In the genomic region with DNA sequence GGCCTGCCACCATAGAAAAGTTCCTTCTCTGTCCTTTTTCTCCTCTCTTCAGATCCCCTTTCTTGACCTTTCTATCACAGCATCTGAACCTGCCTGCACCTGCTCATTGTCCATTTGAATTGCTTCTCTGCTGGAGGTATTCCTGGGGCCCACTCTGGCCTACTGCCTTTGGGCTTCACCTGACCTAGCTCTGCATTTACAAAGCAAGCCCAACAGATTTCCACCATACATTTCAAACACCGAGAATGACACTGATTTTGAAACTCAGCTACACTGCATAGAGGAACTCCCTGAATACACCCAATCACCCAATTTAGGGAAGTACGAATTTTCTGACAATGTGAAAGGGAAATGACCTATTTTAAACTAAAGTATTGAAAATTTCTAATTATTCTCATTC, we compare ENCODE assay signal across 12 cellular contexts.
DNase-seq lines count a peak whose midpoint lies in the region; ATAC-seq and TF ChIP-seq lines count a peak whose summit lies in the region.
"Had no signal": no experiment of that assay in that cellular context is flagged by ENCODE, and none has a peak within 500 bp of the region (broad histone marks: within the 10 kb centered on the region; RNA-seq: fewer than 3 reads in every experiment).

No MANE protein-coding gene starts in this region.

- H3K27ac Mint-ChIP-seq in H9: peak overlapping the region; percentile 35 to 54 (median 45); a peak in 5 of 7 replicates
- peak overlapping the region; percentile 14 for H3K27ac Mint-ChIP-seq in memory B cell
- H3K27ac Mint-ChIP-seq: IgD-negative memory B cell had no signal

- no peak overlapping the region for H2BK120ac ChIP-seq in H9 (ENCODE audit: low read depth, low read length, poor library complexity, severe bottlenecking)

- no peak overlapping the region for H2BK15ac ChIP-seq in H9 (ENCODE audit: low read depth, low read length)

- H4K8ac ChIP-seq in H9 (replicated peaks; ENCODE audit: insufficient read length, low read depth, low read length): no peak overlapping the region

- no peak overlapping the region for H3K14ac ChIP-seq in H9 (ENCODE audit: insufficient read depth, low read length)

- no peaks in the 10 kb centered on the region for H3K27me3 ChIP-seq in H9 (ENCODE audit: insufficient read depth, low read length)

- H3K36me3 Mint-ChIP-seq in H9 (ENCODE audit: insufficient read depth in 1 of 3, low read depth in 3 of 3) (peaks cover 14 to 32% (median 17%) of the 10 kb centered on the region in 3 experiments), memory B cell (no peaks in the 10 kb centered on the region)
- H3K36me3 Mint-ChIP-seq: IgD-negative memory B cell had no signal

- H3K23ac ChIP-seq in H9 (ENCODE audit: insufficient read length, low read depth, low read length): no peak overlapping the region

- no peak overlapping the region for H3T11ph ChIP-seq in H9 (ENCODE audit: low read length)

- no peak overlapping the region for H2AK5ac ChIP-seq in H9 (ENCODE audit: insufficient read length, low read length)

- H2BK12ac ChIP-seq in H9 (ENCODE audit: insufficient read length, low read depth, low read length): no peak overlapping the region

- no peaks in the 10 kb centered on the region for H3K23me2 ChIP-seq in H9 (ENCODE audit: insufficient read length, low read depth, low read length, poor library complexity, severe bottlenecking)

- H2BK20ac ChIP-seq in H9 (ENCODE audit: low read depth, low read length, poor library complexity, severe bottlenecking): no peak overlapping the region

- no CpG with 5 or more reads among the region's 2 CpGs for WGBS in H9 (ENCODE audit: extremely low coverage, insufficient read length, low lambda C conversion rate)

- peak; percentile 52 for ATAC-seq in GM18867 (IDR thresholded peaks at IDR 0.05; ENCODE audit: unreplicated experiment)
- ATAC-seq in memory B cell (ENCODE audit: low read depth): peak; percentile 89

- no peak overlapping the region for H3K56ac ChIP-seq in H9 (ENCODE audit: insufficient read length, low read depth, low read length)

- H2BK5ac ChIP-seq in H9 (ENCODE audit: insufficient read length, low read length): no peak overlapping the region

- in situ Hi-C loops in KBM-7 (cut with MboI; ENCODE audit: low pct_unique_long_range_greater_than_20kb, low sequenced_read_pairs): no loop called here
- in situ Hi-C loops in G401 (cut with HindIII; ENCODE audit: low sequenced_read_pairs): no loop called here

- H3K9me3 ChIP-seq in H9 (ENCODE audit: control insufficient read depth, low read depth, low read length): no peaks in the 10 kb centered on the region

- DNase-seq in H9: peak; percentile 71
- DNase-seq in KBM-7: peak; percentile 46
- no peak for DNase-seq in memory B cell (ENCODE audit: low spot score in 2 of 2)
- no peak for DNase-seq in NCI-H345 (lab: John Stamatoyannopoulos, UW)
- no peak for DNase-seq in activated CD4-positive, alpha-beta T cell treated with anti-CD3 and anti-CD28 coated beads for 48 hours
- DNase-seq in H4 (ENCODE audit: low spot score): no peak
- DNase-seq in G401 (ENCODE audit: low spot score): no peak
- DNase-seq: GF-D8, hippocampal formation had no signal

- H3K79me1 ChIP-seq in H9 (ENCODE audit: insufficient read depth, low read depth, low read length, poor library complexity, severe bottlenecking): no peaks in the 10 kb centered on the region

- H3K4me3 Mint-ChIP-seq in H9 (peak overlapping the region in 1 of 2 experiments; percentile 50; a peak in 2 of 5 replicates), memory B cell (peak overlapping the region; percentile 49)
- H3K4me3 Mint-ChIP-seq: central memory CD8-positive, alpha-beta T cell; IgD-negative memory B cell had no signal

- H3K18ac ChIP-seq in H9 (ENCODE audit: insufficient read length, low read depth, low read length): no peak overlapping the region

- no peak overlapping the region for H3K27ac ChIP-seq in H9 (ENCODE audit: insufficient read length, low read depth, low read length)

- no peak overlapping the region for H3K4me2 ChIP-seq in H9 (ENCODE audit: insufficient read depth, insufficient read length, low read length)

- H4K5ac ChIP-seq in H9 (ENCODE audit: insufficient read length, low read depth, low read length): no peak overlapping the region

- H3K27me3 Mint-ChIP-seq in H9 (ENCODE audit: low read depth) (no peaks in the 10 kb centered on the region), memory B cell (no peaks in the 10 kb centered on the region)
- H3K27me3 Mint-ChIP-seq: central memory CD8-positive, alpha-beta T cell; IgD-negative memory B cell had no signal

- no peak for TF ChIP-seq CTCF in H9 (conservative IDR thresholded peaks at IDR 0.05)

- peaks cover 22 to 25% of the 10 kb centered on the region in 2 experiments for H3K9me3 Mint-ChIP-seq in H9
- peaks cover 7% of the 10 kb centered on the region for H3K9me3 Mint-ChIP-seq in memory B cell

- H3K4ac ChIP-seq in H9 (ENCODE audit: low read depth, low read length): no peak overlapping the region

- H2AFZ ChIP-seq in H9 (ENCODE audit: low read length): no peak overlapping the region

- peaks cover 11% of the 10 kb centered on the region; the same call in 1 of the 2 replicates for H3K4me1 ChIP-seq in H9 (ENCODE audit: insufficient read depth, low read length)

- H4K91ac ChIP-seq in H9 (ENCODE audit: insufficient read length, low read depth, low read length): no peak overlapping the region

- no peaks in the 10 kb centered on the region for H4K20me1 ChIP-seq in H9 (ENCODE audit: control insufficient read depth, insufficient read depth, insufficient read length)

- H3K4me1 Mint-ChIP-seq in H9: peaks cover 51 to 53% of the 10 kb centered on the region in 2 experiments
- peaks cover 7% of the 10 kb centered on the region for H3K4me1 Mint-ChIP-seq in memory B cell

- no peak overlapping the region for H3K9ac ChIP-seq in H9 (ENCODE audit: extremely low read depth, insufficient read length, low read length)

- H3K79me2 ChIP-seq in H9 (ENCODE audit: insufficient read depth, low read length): no peaks in the 10 kb centered on the region

Comparison
In these comparisons a context has a peak if more than half of its experiments do, and no peak if none do; other contexts are left out.
1. DNase-seq: peak in H9 (single experiment) and KBM-7 (single experiment); none in memory B cell (0 of 2), NCI-H345 (single experiment), activated CD4-positive, alpha-beta T cell treated with anti-CD3 and anti-CD28 coated beads for 48 hours (single experiment), H4 (single experiment) and G401 (single experiment).